8 cellular contexts compared by ENCODE assay signal in genomic region chr19:50414850-50415660, GRCh38. TPM values are rescaled to one million over a fixed set of nuclear protein-coding genes. Genes with fewer than 3 reads are reported as not detected.
DNase-seq lines count a peak whose midpoint lies in the region; ATAC-seq, FAIRE-seq and TF ChIP-seq lines count a peak whose summit lies in the region.

No MANE protein-coding gene starts in this region.

- intact Hi-C loops in Right ventricle myocardium superior (cut with DNase I): loop anchor here (5.0 kb wide), 1 partner anchor 48 kb away; the partner anchor contains the start of gene NAPSA

- DNase-seq in GM12892 (ENCODE audit: insufficient read length) (peak; percentile 93), SK-N-DZ (ENCODE audit: low spot score) (peak; percentile 36), Right ventricle myocardium superior (peak; percentile 88), retina (peak; percentile 85), NCI-H2107 treated with DMSO at 0.1 percent for 48 hours (lab: John Stamatoyannopoulos, UW; ENCODE audit: unreplicated experiment) (no peak)
- peak; percentile 73 for DNase-seq in activated naive CD4-positive, alpha-beta T cell treated with anti-CD3 and anti-CD28 coated beads, Interleukin-2, amount 50 U/mL, for 16 hours

- ATAC-seq in HG03039 (IDR thresholded peaks at IDR 0.05; ENCODE audit: unreplicated experiment) (peak; percentile 8), Right ventricle myocardium superior (ENCODE audit: poor library complexity) (peak; percentile 86), HG03439 (IDR thresholded peaks at IDR 0.05; ENCODE audit: unreplicated experiment) (no peak)

- peak; percentile 48; the same call in 1 of the 2 replicates for TF ChIP-seq POLR2A in GM12892 (IDR thresholded peaks at IDR 0.05; ENCODE audit: low read depth, low read length)

- FAIRE-seq in GM12892 (lab: Jason Lieb, UNC): peak; percentile 95

RNA-seq across cellular contexts. Expression of gene SPIB, which starts 3.7 kb away (rescaled TPM):
- 38.2 TPM for polyA plus RNA-seq in GM12892 (2012; ENCODE audit: missing spikeins)
- 2.7 TPM in 1 of 2 replicates, not detected in the other for polyA plus RNA-seq in SK-N-DZ (2014; cell fraction: cytosol; rRNA removed)
- polyA plus RNA-seq in SK-N-DZ (2014; cell fraction: nucleus; rRNA removed): 0.20 and 0.77 TPM in 2 replicates
- total RNA-seq in Right ventricle myocardium superior: not detected

RNA-seq across cellular contexts. Expression of gene MYBPC2, which starts 17.6 kb away (rescaled TPM):
- polyA plus RNA-seq in GM12892 (2012; ENCODE audit: missing spikeins): 1.2 TPM
- not detected in 2 replicates for polyA plus RNA-seq in SK-N-DZ (2014; cell fraction: cytosol; rRNA removed)
- not detected in 2 replicates for polyA plus RNA-seq in SK-N-DZ (2014; cell fraction: nucleus; rRNA removed)
- total RNA-seq in Right ventricle myocardium superior: not detected

RNA-seq across cellular contexts. Expression of gene POLD1, which starts 30.9 kb away (rescaled TPM):
- 28.7 TPM for polyA plus RNA-seq in GM12892 (2012; ENCODE audit: missing spikeins)
- 65.9 and 70.0 TPM in 2 replicates for polyA plus RNA-seq in SK-N-DZ (2014; cell fraction: cytosol; rRNA removed)
- polyA plus RNA-seq in SK-N-DZ (2014; cell fraction: nucleus; rRNA removed): 216 and 252 TPM in 2 replicates
- 7.8 TPM for total RNA-seq in Right ventricle myocardium superior

RNA-seq across cellular contexts. Expression of gene NR1H2, which starts 38.8 kb away (rescaled TPM):
- polyA plus RNA-seq in GM12892 (2012; ENCODE audit: missing spikeins): 16.3 TPM
- 13.1 and 19.1 TPM in 2 replicates for polyA plus RNA-seq in SK-N-DZ (2014; cell fraction: cytosol; rRNA removed)
- polyA plus RNA-seq in SK-N-DZ (2014; cell fraction: nucleus; rRNA removed): 33.6 and 35.6 TPM in 2 replicates
- total RNA-seq in Right ventricle myocardium superior: 68.4 TPM

RNA-seq across cellular contexts. Expression of gene NAPSA, which starts 49.6 kb away (rescaled TPM):
- 2.3 TPM for polyA plus RNA-seq in GM12892 (2012; ENCODE audit: missing spikeins)
- polyA plus RNA-seq in SK-N-DZ (2014; cell fraction: cytosol; rRNA removed): 0.17 and 0.82 TPM in 2 replicates
- polyA plus RNA-seq in SK-N-DZ (2014; cell fraction: nucleus; rRNA removed): 3.5 and 5.4 TPM in 2 replicates
- 0.40 TPM for total RNA-seq in Right ventricle myocardium superior
